Comparison of ENCODE assay signal across 22 cellular contexts in the genomic region with DNA sequence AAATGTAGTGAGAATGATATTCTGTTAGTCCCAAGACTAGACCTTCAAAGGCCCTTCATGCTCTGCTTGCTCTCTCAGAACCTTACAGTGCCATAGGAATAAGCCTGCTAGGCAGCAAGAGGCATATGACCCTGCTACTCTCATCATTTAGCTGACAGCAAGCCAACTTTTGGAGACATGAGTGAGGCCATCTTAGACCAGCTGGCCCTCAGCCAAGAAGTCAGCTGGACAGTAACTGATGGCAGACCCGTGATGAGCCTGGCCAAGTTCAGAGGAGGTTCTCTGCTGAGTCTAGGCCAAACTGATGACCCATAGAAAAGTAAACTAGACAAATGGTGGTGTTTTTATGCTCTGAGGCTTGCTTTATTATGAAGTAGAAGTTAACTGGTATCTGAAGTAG.
DNase-seq lines count a peak whose midpoint lies in the region; ATAC-seq, FAIRE-seq and TF ChIP-seq lines count a peak whose summit lies in the region.
"Had no signal": no experiment of that assay in that cellular context is flagged by ENCODE, and none has a peak within 500 bp of the region (broad histone marks: within the 10 kb centered on the region; RNA-seq: fewer than 3 reads in every experiment).

No MANE protein-coding gene starts in this region.

- no peaks in the 10 kb centered on the region for H3K9me3 Mint-ChIP-seq in endothelial cell (ENCODE audit: unreplicated experiment)

- no peak for ATAC-seq in K562
- ATAC-seq in GM21529 (IDR thresholded peaks at IDR 0.05; ENCODE audit: unreplicated experiment), result no peak
- no peak for ATAC-seq in HG02852 (IDR thresholded peaks at IDR 0.05; ENCODE audit: unreplicated experiment)
- no peak for ATAC-seq in HG03039 (IDR thresholded peaks at IDR 0.05; ENCODE audit: unreplicated experiment)
- ATAC-seq: HepG2, Right ventricle myocardium inferior had no signal

- POLR2A ChIA-PET in K562 (lab: Yijun Ruan, JAX), result no interaction called here

- DNase-seq in LHCN-M2 (ENCODE audit: low read depth) (peak; percentile 17), K562 (ENCODE audit: extremely low read depth in 1 of 4, low spot score in 3 of 4) (peak in 2 of 4 experiments; percentile 5 to 7), kidney tubule cell (ENCODE audit: low spot score) (peak; percentile 25), endothelial cell (ENCODE audit: low spot score) (no peak)
- DNase-seq: ACHN; GF-D8; GM23248; MM.1S; NCI-H1092; NCI-H1436 treated with DMSO at 0.1 percent for 48 hours; NCI-H2029; NCI-H345; NCI-H526 treated with DMSO at 0.1 percent for 48 hours; NK-92 treated with Interleukin-12 subunit alpha and Interleukin-12 subunit beta, amount 100 ng/mL, for 24 hours; SW 1271 had no signal

- no peak overlapping the region for H3K4me3 Mint-ChIP-seq in endothelial cell (ENCODE audit: unreplicated experiment)
- H3K4me3 Mint-ChIP-seq: CD14-positive monocyte had no signal

- CTCF ChIA-PET in K562 (lab: Yijun Ruan, JAX; ENCODE audit: low intra/inter-chr PET ratio), result no interaction called here

- H3K9ac ChIP-seq in K562 (ENCODE audit: insufficient read depth in 1 of 2, low read depth in 2 of 2, low read length in 2 of 2), result no peak overlapping the region
- H3K9ac ChIP-seq: GM23248, KMS-11 had no signal

- no peak overlapping the region for H3K27ac Mint-ChIP-seq in endothelial cell (ENCODE audit: unreplicated experiment)
- H3K27ac Mint-ChIP-seq: CD14-positive monocyte had no signal

- no peaks in the 10 kb centered on the region for H3K79me2 ChIP-seq in K562 (ENCODE audit: control insufficient read depth, insufficient read depth, low read length)

- no peaks in the 10 kb centered on the region for H3K36me3 Mint-ChIP-seq in endothelial cell (ENCODE audit: low read depth, unreplicated experiment)
- H3K36me3 Mint-ChIP-seq: CD14-positive monocyte had no signal

- H3K4me1 ChIP-seq in K562 (replicated peaks in 1 of 2; ENCODE audit: control insufficient read depth in 2 of 2, insufficient read depth in 2 of 2, low read length in 2 of 2), result no peaks in the 10 kb centered on the region

- no peak overlapping the region for H3K4me3 ChIP-seq in K562
- H3K4me3 ChIP-seq: GM23248 had no signal

- H3K4me1 Mint-ChIP-seq in endothelial cell (ENCODE audit: unreplicated experiment), result peaks cover 14% of the 10 kb centered on the region
- H3K4me1 Mint-ChIP-seq: CD14-positive monocyte had no signal

- no peak overlapping the region for H3K4me2 ChIP-seq in K562 (ENCODE audit: insufficient read depth, low read length)
- H3K4me2 ChIP-seq: KMS-11 had no signal

- H3K27me3 ChIP-seq in K562 (ENCODE audit: control insufficient read depth in 2 of 2, insufficient read depth in 2 of 2, low read length in 2 of 2), result no peaks in the 10 kb centered on the region; a peak in 1 of 5 replicates

- no peaks in the 10 kb centered on the region for H4K20me1 ChIP-seq in K562 (replicated peaks; ENCODE audit: control insufficient read depth, insufficient read depth, low read length)

- H3K27me3 Mint-ChIP-seq in endothelial cell (ENCODE audit: unreplicated experiment), result no peaks in the 10 kb centered on the region

- 0% methylated on average over 1 of the region's 1 CpG for WGBS in K562 (ENCODE audit: insufficient coverage, low coverage, missing lambda C conversion rate)

- no peak overlapping the region for H2AFZ ChIP-seq in K562 (ENCODE audit: low read depth, low read length)
- H2AFZ ChIP-seq: GM23248 had no signal

- H3K9me1 ChIP-seq in K562 (ENCODE audit: control insufficient read depth, insufficient read depth, low read length), result no peaks in the 10 kb centered on the region

- in situ Hi-C loops in K562 (cut with MboI), result no loop called here

- intact Hi-C loops in K562 (cut with micrococcal nuclease), result loop anchor here (10.0 kb wide), 1 partner anchor 545 kb away; no protein-coding TSS in a partner anchor

- no peak for TF ChIP-seq EP300 in K562 (IDR thresholded peaks at IDR 0.05; ENCODE audit: low read length)

- TF ChIP-seq POLR2A in K562 (conservative IDR thresholded peaks at IDR 0.05), result no peak

- BruUV-seq in K562 (replicated peaks; lab: Mats Ljungman, UMichigan), result no TSS peak

- TF ChIP-seq RAD21 in K562 (CRISPR knock-in tag; conservative IDR thresholded peaks at IDR 0.05 in 1 of 2, IDR thresholded peaks at IDR 0.05 in 1 of 2), result no peak

- no peaks in the 10 kb centered on the region for H3K36me3 ChIP-seq in K562 (ENCODE audit: control insufficient read depth, insufficient read depth, low read length)

- FAIRE-seq in K562 (lab: Jason Lieb, UNC), result no peak
- FAIRE-seq: HepG2 had no signal

- TF ChIP-seq CTCF in K562 (IDR thresholded peaks at IDR 0.05 in 2 of 3, conservative IDR thresholded peaks at IDR 0.05 in 1 of 3; ENCODE audit: insufficient read depth in 2 of 3, low read depth in 1 of 3, low read length in 3 of 3) (no peak), endothelial cell (IDR thresholded peaks at IDR 0.05; ENCODE audit: unreplicated experiment) (no peak)

- H3K27ac ChIP-seq in K562 (ENCODE audit: extremely low read depth, low read depth, low read length), result no peak overlapping the region
- H3K27ac ChIP-seq: GM23248, KMS-11 had no signal

- no peaks in the 10 kb centered on the region for H3K9me3 ChIP-seq in K562 (replicated peaks; ENCODE audit: control insufficient read depth, insufficient read depth, low read depth, low read length)

TF ChIP-seq in K562, 482 proteins besides CTCF, POLR2A, EP300 and RAD21:
- TF ChIP-seq BHLHE40 (IDR thresholded peaks at IDR 0.05; ENCODE audit: low read length) (no peak), NFIC (IDR thresholded peaks at IDR 0.05) (peak; percentile 81), PHF21A (IDR thresholded peaks at IDR 0.05; ENCODE audit: borderline replicate concordance, low read depth) (no peak)
